1 cellular context compared by ENCODE assay signal in the genomic region with DNA sequence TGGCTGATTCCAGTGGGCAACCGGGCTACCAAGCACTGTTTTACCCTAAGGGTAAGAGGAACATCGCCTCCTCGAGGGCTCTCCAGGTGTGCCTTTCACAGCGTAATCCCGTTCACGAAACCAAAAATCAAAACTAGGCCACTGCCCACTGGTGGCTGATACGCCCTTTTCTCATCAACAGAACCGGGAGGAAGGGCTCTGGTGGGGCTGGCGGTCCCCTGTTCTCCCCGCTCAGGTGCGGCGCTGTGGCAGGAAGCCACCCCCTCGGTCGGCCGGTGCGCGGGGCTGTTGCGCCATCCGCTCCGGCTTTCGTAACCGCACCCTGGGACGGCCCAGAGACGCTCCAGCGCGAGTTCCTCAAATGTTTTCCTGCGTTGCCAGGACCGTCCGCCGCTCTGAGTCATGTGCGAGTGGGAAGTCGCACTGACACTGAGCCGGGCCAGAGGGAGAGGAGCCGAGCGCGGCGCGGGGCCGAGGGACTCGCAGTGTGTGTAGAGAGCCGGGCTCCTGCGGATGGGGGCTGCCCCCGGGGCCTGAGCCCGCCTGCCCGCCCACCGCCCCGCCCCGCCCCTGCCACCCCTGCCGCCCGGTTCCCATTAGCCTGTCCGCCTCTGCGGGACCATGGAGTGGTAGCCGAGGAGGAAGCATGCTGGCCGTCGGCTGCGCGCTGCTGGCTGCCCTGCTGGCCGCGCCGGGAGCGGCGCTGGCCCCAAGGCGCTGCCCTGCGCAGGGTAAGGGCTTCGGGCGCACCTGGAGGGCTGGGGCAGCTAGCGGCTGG.
TF ChIP-seq lines count a peak whose summit lies in the region.

A gene (plus strand): TSS at position 360 of the 778 bp plus-strand sequence. CDS start 287 bp downstream, at position 647.

TF ChIP-seq in HEK293, 187 proteins besides CTCF, POLR2A, EP300 and RAD21 (continued from another document and continues in another):
- TF ChIP-seq, protein P1, sequence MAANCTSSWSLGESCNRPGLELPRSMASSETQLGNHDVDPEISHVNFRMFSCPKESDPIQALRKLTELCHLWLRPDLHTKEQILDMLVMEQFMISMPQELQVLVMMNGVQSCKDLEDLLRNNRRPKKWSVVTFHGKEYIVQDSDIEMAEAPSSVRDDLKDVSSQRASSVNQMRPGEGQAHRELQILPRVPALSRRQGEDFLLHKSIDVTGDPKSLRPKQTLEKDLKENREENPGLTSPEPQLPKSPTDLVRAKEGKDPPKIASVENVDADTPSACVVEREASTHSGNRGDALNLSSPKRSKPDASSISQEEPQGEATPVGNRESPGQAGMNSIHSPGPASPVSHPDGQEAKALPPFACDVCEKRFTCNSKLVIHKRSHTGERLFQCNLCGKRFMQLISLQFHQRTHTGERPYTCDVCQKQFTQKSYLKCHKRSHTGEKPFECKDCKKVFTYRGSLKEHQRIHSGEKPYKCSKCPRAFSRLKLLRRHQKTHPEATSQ (tag by site-specific recombination; IDR thresholded peaks at IDR 0.05): no peak
- TF ChIP-seq SALL2 (tag by site-specific recombination; IDR thresholded peaks at IDR 0.05; ENCODE audit: borderline replicate concordance) (no peak), ZNF560 (tag by site-specific recombination; IDR thresholded peaks at IDR 0.05; ENCODE audit: borderline replicate concordance) (no peak), ZNF501 (tag by site-specific recombination; IDR thresholded peaks at IDR 0.05) (peak; percentile 36; the same call in 1 of the 2 replicates), ZNF404 (tag by site-specific recombination; IDR thresholded peaks at IDR 0.05) (no peak), ZSCAN23 (tag by site-specific recombination; IDR thresholded peaks at IDR 0.05) (no peak), TRIM28 (IDR thresholded peaks at IDR 0.05; ENCODE audit: borderline replicate concordance, low read length) (no peak), ZNF530 (tag by site-specific recombination; IDR thresholded peaks at IDR 0.05; ENCODE audit: low read depth) (no peak), SP3 (tag by site-specific recombination; IDR thresholded peaks at IDR 0.05) (peak; percentile 61), ZBTB21 (tag by site-specific recombination; IDR thresholded peaks at IDR 0.05) (peak; percentile 43; the same call in 1 of the 2 replicates), ZNF549 (tag by site-specific recombination; IDR thresholded peaks at IDR 0.05) (no peak), ZNF211 (tag by site-specific recombination; IDR thresholded peaks at IDR 0.05; ENCODE audit: low read depth) (no peak), ZNF792 (tag by site-specific recombination; IDR thresholded peaks at IDR 0.05) (no peak), ZNF701 (tag by site-specific recombination; IDR thresholded peaks at IDR 0.05) (no peak), ZNF548 (tag by site-specific recombination; IDR thresholded peaks at IDR 0.05) (no peak), ZFP41 (tag by site-specific recombination; IDR thresholded peaks at IDR 0.05; ENCODE audit: borderline replicate concordance) (no peak), WT1 (tag by site-specific recombination; IDR thresholded peaks at IDR 0.05) (no peak), ZBTB8A (tag by site-specific recombination; IDR thresholded peaks at IDR 0.05) (peak; percentile 44; the same call in 1 of the 2 replicates), ZNF654 (tag by site-specific recombination; IDR thresholded peaks at IDR 0.05; ENCODE audit: low read depth) (peak; percentile 38), ZNF600 (tag by site-specific recombination; IDR thresholded peaks at IDR 0.05) (peak; percentile 96), YY1 (tag by site-specific recombination; IDR thresholded peaks at IDR 0.05) (no peak), ZNF146 (tag by site-specific recombination; IDR thresholded peaks at IDR 0.05) (no peak), SP7 (tag by site-specific recombination; IDR thresholded peaks at IDR 0.05) (peak; percentile 70), ZBTB48 (tag by site-specific recombination; IDR thresholded peaks at IDR 0.05) (no peak), ZNF624 (tag by site-specific recombination; IDR thresholded peaks at IDR 0.05) (no peak), ZNF626 (tag by site-specific recombination; IDR thresholded peaks at IDR 0.05) (no peak), ZNF37A (tag by site-specific recombination; IDR thresholded peaks at IDR 0.05) (no peak), HOXD13 (CRISPR knock-in tag; IDR thresholded peaks at IDR 0.05; ENCODE audit: borderline replicate concordance) (no peak), ZNF175 (tag by site-specific recombination; IDR thresholded peaks at IDR 0.05) (no peak)
- TF ChIP-seq, protein P2, sequence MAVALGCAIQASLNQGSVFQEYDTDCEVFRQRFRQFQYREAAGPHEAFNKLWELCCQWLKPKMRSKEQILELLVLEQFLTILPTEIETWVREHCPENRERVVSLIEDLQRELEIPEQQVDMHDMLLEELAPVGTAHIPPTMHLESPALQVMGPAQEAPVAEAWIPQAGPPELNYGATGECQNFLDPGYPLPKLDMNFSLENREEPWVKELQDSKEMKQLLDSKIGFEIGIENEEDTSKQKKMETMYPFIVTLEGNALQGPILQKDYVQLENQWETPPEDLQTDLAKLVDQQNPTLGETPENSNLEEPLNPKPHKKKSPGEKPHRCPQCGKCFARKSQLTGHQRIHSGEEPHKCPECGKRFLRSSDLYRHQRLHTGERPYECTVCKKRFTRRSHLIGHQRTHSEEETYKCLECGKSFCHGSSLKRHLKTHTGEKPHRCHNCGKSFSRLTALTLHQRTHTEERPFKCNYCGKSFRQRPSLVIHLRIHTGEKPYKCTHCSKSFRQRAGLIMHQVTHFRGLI (tag by site-specific recombination; IDR thresholded peaks at IDR 0.05): peak; percentile 40; the same call in 1 of the 2 replicates
- TF ChIP-seq, protein P3, sequence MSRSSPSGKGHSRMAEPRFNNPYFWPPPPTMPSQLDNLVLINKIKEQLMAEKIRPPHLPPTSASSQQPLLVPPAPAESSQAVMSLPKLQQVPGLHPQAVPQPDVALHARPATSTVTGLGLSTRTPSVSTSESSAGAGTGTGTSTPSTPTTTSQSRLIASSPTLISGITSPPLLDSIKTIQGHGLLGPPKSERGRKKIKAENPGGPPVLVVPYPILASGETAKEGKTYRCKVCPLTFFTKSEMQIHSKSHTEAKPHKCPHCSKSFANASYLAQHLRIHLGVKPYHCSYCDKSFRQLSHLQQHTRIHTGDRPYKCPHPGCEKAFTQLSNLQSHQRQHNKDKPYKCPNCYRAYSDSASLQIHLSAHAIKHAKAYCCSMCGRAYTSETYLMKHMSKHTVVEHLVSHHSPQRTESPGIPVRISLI (tag by site-specific recombination; IDR thresholded peaks at IDR 0.05): no peak
- TF ChIP-seq, protein P4, sequence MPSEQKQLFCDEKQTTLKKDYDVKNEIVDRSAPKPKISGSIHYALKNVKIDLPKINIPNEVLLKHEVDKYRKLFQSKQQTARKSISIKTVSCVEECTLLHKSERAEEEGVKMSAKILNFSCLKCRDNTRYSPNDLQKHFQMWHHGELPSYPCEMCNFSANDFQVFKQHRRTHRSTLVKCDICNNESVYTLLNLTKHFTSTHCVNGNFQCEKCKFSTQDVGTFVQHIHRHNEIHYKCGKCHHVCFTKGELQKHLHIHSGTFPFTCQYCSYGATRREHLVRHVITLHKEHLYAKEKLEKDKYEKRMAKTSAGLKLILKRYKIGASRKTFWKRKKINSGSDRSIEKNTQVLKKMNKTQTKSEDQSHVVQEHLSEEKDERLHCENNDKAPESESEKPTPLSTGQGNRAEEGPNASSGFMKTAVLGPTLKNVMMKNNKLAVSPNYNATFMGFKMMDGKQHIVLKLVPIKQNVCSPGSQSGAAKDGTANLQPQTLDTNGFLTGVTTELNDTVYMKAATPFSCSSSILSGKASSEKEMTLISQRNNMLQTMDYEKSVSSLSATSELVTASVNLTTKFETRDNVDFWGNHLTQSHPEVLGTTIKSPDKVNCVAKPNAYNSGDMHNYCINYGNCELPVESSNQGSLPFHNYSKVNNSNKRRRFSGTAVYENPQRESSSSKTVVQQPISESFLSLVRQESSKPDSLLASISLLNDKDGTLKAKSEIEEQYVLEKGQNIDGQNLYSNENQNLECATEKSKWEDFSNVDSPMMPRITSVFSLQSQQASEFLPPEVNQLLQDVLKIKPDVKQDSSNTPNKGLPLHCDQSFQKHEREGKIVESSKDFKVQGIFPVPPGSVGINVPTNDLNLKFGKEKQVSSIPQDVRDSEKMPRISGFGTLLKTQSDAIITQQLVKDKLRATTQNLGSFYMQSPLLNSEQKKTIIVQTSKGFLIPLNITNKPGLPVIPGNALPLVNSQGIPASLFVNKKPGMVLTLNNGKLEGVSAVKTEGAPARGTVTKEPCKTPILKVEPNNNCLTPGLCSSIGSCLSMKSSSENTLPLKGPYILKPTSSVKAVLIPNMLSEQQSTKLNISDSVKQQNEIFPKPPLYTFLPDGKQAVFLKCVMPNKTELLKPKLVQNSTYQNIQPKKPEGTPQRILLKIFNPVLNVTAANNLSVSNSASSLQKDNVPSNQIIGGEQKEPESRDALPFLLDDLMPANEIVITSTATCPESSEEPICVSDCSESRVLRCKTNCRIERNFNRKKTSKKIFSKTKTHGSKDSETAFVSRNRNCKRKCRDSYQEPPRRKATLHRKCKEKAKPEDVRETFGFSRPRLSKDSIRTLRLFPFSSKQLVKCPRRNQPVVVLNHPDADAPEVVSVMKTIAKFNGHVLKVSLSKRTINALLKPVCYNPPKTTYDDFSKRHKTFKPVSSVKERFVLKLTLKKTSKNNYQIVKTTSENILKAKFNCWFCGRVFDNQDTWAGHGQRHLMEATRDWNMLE (tag by site-specific recombination; conservative IDR thresholded peaks at IDR 0.05; ENCODE audit: low read depth): no peak
- TF ChIP-seq, protein P5, sequence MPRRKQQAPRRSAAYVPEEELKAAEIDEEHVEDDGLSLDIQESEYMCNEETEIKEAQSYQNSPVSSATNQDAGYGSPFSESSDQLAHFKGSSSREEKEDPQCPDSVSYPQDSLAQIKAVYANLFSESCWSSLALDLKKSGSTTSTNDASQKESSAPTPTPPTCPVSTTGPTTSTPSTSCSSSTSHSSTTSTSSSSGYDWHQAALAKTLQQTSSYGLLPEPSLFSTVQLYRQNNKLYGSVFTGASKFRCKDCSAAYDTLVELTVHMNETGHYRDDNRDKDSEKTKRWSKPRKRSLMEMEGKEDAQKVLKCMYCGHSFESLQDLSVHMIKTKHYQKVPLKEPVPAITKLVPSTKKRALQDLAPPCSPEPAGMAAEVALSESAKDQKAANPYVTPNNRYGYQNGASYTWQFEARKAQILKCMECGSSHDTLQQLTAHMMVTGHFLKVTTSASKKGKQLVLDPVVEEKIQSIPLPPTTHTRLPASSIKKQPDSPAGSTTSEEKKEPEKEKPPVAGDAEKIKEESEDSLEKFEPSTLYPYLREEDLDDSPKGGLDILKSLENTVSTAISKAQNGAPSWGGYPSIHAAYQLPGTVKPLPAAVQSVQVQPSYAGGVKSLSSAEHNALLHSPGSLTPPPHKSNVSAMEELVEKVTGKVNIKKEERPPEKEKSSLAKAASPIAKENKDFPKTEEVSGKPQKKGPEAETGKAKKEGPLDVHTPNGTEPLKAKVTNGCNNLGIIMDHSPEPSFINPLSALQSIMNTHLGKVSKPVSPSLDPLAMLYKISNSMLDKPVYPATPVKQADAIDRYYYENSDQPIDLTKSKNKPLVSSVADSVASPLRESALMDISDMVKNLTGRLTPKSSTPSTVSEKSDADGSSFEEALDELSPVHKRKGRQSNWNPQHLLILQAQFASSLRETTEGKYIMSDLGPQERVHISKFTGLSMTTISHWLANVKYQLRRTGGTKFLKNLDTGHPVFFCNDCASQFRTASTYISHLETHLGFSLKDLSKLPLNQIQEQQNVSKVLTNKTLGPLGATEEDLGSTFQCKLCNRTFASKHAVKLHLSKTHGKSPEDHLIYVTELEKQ (tag by site-specific recombination; IDR thresholded peaks at IDR 0.05; ENCODE audit: borderline replicate concordance): no peak; the same call in 1 of the 2 replicates
- TF ChIP-seq, protein P6, sequence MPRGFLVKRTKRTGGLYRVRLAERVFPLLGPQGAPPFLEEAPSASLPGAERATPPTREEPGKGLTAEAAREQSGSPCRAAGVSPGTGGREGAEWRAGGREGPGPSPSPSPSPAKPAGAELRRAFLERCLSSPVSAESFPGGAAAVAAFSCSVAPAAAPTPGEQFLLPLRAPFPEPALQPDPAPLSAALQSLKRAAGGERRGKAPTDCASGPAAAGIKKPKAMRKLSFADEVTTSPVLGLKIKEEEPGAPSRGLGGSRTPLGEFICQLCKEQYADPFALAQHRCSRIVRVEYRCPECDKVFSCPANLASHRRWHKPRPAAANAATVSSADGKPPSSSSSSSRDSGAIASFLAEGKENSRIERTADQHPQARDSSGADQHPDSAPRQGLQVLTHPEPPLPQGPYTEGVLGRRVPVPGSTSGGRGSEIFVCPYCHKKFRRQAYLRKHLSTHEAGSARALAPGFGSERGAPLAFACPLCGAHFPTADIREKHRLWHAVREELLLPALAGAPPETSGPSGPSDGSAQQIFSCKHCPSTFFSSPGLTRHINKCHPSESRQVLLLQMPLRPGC (tag by site-specific recombination; IDR thresholded peaks at IDR 0.05): no peak
- TF ChIP-seq, protein P7, sequence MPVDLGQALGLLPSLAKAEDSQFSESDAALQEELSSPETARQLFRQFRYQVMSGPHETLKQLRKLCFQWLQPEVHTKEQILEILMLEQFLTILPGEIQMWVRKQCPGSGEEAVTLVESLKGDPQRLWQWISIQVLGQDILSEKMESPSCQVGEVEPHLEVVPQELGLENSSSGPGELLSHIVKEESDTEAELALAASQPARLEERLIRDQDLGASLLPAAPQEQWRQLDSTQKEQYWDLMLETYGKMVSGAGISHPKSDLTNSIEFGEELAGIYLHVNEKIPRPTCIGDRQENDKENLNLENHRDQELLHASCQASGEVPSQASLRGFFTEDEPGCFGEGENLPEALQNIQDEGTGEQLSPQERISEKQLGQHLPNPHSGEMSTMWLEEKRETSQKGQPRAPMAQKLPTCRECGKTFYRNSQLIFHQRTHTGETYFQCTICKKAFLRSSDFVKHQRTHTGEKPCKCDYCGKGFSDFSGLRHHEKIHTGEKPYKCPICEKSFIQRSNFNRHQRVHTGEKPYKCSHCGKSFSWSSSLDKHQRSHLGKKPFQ (tag by site-specific recombination; IDR thresholded peaks at IDR 0.05): no peak
- TF ChIP-seq, protein P8, sequence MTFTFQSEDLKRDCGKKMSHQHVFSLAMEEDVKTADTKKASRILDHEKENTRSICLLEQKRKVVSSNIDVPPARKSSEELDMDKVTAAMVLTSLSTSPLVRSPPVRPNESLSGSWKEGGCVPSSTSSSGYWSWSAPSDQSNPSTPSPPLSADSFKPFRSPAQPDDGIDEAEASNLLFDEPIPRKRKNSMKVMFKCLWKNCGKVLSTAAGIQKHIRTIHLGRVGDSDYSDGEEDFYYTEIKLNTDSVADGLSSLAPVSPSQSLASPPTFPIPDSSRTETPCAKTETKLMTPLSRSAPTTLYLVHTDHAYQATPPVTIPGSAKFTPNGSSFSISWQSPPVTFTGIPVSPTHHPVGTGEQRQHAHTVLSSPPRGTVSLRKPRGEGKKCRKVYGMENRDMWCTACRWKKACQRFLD (tag by site-specific recombination; IDR thresholded peaks at IDR 0.05): no peak
- TF ChIP-seq, protein P9, sequence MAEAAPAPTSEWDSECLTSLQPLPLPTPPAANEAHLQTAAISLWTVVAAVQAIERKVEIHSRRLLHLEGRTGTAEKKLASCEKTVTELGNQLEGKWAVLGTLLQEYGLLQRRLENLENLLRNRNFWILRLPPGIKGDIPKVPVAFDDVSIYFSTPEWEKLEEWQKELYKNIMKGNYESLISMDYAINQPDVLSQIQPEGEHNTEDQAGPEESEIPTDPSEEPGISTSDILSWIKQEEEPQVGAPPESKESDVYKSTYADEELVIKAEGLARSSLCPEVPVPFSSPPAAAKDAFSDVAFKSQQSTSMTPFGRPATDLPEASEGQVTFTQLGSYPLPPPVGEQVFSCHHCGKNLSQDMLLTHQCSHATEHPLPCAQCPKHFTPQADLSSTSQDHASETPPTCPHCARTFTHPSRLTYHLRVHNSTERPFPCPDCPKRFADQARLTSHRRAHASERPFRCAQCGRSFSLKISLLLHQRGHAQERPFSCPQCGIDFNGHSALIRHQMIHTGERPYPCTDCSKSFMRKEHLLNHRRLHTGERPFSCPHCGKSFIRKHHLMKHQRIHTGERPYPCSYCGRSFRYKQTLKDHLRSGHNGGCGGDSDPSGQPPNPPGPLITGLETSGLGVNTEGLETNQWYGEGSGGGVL (tag by site-specific recombination; IDR thresholded peaks at IDR 0.05): peak; percentile 21; the same call in 1 of the 2 replicates
